Comparison of ENCODE assay signal across 20 cellular contexts in genomic region chr12:124298685-124299410, GRCh38. TPM values are rescaled to one million over a fixed set of nuclear protein-coding genes. Genes with fewer than 3 reads are reported as not detected.
"Had no signal": no experiment of that assay in that cellular context is flagged by ENCODE, and none has a peak within 500 bp of the region (broad histone marks: within the 10 kb centered on the region; RNA-seq: fewer than 3 reads in every experiment).

No MANE protein-coding gene starts in this region.

- H3K36me3 Mint-ChIP-seq: naive thymus-derived CD4-positive, alpha-beta T cell; stimulated activated effector memory CD8-positive, alpha-beta T cell treated with anti-CD3 and anti-CD28 coated beads, Interleukin-12 subunit alpha, Interleukin-12 subunit beta, amount 100 ng/mL, for 72 hours had no signal

- ATAC-seq: naive thymus-derived CD4-positive, alpha-beta T cell; stimulated activated effector memory CD8-positive, alpha-beta T cell treated with anti-CD3 and anti-CD28 coated beads, Interleukin-12 subunit alpha, Interleukin-12 subunit beta, amount 100 ng/mL, for 72 hours had no signal

- H3K27me3 ChIP-seq: colonic mucosa, right atrium auricular region, testis had no signal

- H3K4me3 Mint-ChIP-seq: naive thymus-derived CD4-positive, alpha-beta T cell; nephron progenitor cell; stimulated activated effector memory CD8-positive, alpha-beta T cell treated with anti-CD3 and anti-CD28 coated beads, Interleukin-12 subunit alpha, Interleukin-12 subunit beta, amount 100 ng/mL, for 72 hours; stimulated activated naive CD8-positive, alpha-beta T cell treated with anti-CD3 and anti-CD28 coated beads, Interleukin-15, Interleukin-2, amounts not matched to agents 100 ng/mL and 50 ng/mL, for 24 hours had no signal

- H3K27ac ChIP-seq: colonic mucosa, esophagus squamous epithelium, neutrophil, right atrium auricular region, testis, tibial nerve had no signal

- H3K4me3 ChIP-seq: colonic mucosa, esophagus squamous epithelium, right atrium auricular region, smooth muscle cell, testis, tibial nerve had no signal

- H3K27ac Mint-ChIP-seq: naive thymus-derived CD4-positive, alpha-beta T cell; nephron progenitor cell; stimulated activated effector memory CD8-positive, alpha-beta T cell treated with anti-CD3 and anti-CD28 coated beads, Interleukin-12 subunit alpha, Interleukin-12 subunit beta, amount 100 ng/mL, for 72 hours; stimulated activated naive CD8-positive, alpha-beta T cell treated with anti-CD3 and anti-CD28 coated beads, Interleukin-15, Interleukin-2, amounts not matched to agents 100 ng/mL and 50 ng/mL, for 24 hours had no signal

- H3K4me1 Mint-ChIP-seq: stimulated activated effector memory CD8-positive, alpha-beta T cell treated with anti-CD3 and anti-CD28 coated beads, Interleukin-12 subunit alpha, Interleukin-12 subunit beta, amount 100 ng/mL, for 72 hours had no signal

- H3K9me3 Mint-ChIP-seq: naive thymus-derived CD4-positive, alpha-beta T cell; nephron progenitor cell; stimulated activated effector memory CD8-positive, alpha-beta T cell treated with anti-CD3 and anti-CD28 coated beads, Interleukin-12 subunit alpha, Interleukin-12 subunit beta, amount 100 ng/mL, for 72 hours; stimulated activated naive CD8-positive, alpha-beta T cell treated with anti-CD3 and anti-CD28 coated beads, Interleukin-15, Interleukin-2, amounts not matched to agents 100 ng/mL and 50 ng/mL, for 24 hours had no signal

- DNase-seq: cerebellar nuclear complex; colonic mucosa; dermis blood vessel endothelial cell; esophagus squamous epithelium; foreskin fibroblast; head of caudate nucleus; hippocampal formation; kidney glomerular epithelial cell; naive thymus-derived CD4-positive, alpha-beta T cell; nephron progenitor cell; stimulated activated CD4-positive, alpha-beta T cell treated with anti-CD3 and anti-CD28 coated beads, Interleukin-4, amount 100 ng/mL, for 1 hour; stimulated activated CD8-positive, alpha-beta memory T cell treated with anti-CD3 and anti-CD28 coated beads, Interleukin-4, amount 100 ng/mL, for 48 hours; testis had no signal

- H3K4me2 ChIP-seq: smooth muscle cell had no signal

- H3K9me3 ChIP-seq: colonic mucosa, esophagus squamous epithelium, neutrophil, right atrium auricular region, testis, tibial nerve had no signal

- H3K36me3 ChIP-seq: colonic mucosa, esophagus squamous epithelium, neutrophil, right atrium auricular region, tibial nerve had no signal

- H3K4me1 ChIP-seq: testis had no signal

RNA-seq across cellular contexts. Expression of gene RFLNA, which starts 4.0 kb away (rescaled TPM):
- total RNA-seq: mesenteric fat pad; naive thymus-derived CD4-positive, alpha-beta T cell had no signal
